ENCODE assay signal across 2 cellular contexts in genomic region chr2:11214770-11215169, GRCh38.
TF ChIP-seq lines count a peak whose summit lies in the region.

No MANE protein-coding gene starts in this region.

TF ChIP-seq in A549, 52 proteins besides CTCF, POLR2A, EP300 and RAD21 (continued from another document):
- TF ChIP-seq PBX3 (IDR thresholded peaks at IDR 0.05), result no peak
- no peak for TF ChIP-seq PHF8 (IDR thresholded peaks at IDR 0.05; ENCODE audit: borderline replicate concordance, low read depth)
- no peak for TF ChIP-seq TP53 (CRISPR knock-in tag; IDR thresholded peaks at IDR 0.05)
- TF ChIP-seq EHF (CRISPR knock-in tag; IDR thresholded peaks at IDR 0.05), result no peak
- TF ChIP-seq FOSL2 (IDR thresholded peaks at IDR 0.05), result no peak
- TF ChIP-seq FOSL2 (CRISPR knock-in tag; IDR thresholded peaks at IDR 0.05), result no peak
- no peak for TF ChIP-seq REST (IDR thresholded peaks at IDR 0.05)
- no peak for TF ChIP-seq TFCP2L1 (CRISPR knock-in tag; IDR thresholded peaks at IDR 0.05)
- no peak for TF ChIP-seq CBX2 (IDR thresholded peaks at IDR 0.05; ENCODE audit: borderline replicate concordance, low read depth)
- TF ChIP-seq GATA3 (IDR thresholded peaks at IDR 0.05; ENCODE audit: borderline replicate concordance), result no peak
- no peak for TF ChIP-seq FOSB (CRISPR knock-in tag; IDR thresholded peaks at IDR 0.05)

TF ChIP-seq in K562, 482 proteins besides CTCF, POLR2A, EP300 and RAD21 (continued from another document):
- TF ChIP-seq, protein P1, sequence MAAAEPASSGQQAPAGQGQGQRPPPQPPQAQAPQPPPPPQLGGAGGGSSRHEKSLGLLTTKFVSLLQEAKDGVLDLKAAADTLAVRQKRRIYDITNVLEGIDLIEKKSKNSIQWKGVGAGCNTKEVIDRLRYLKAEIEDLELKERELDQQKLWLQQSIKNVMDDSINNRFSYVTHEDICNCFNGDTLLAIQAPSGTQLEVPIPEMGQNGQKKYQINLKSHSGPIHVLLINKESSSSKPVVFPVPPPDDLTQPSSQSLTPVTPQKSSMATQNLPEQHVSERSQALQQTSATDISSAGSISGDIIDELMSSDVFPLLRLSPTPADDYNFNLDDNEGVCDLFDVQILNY (CRISPR knock-in tag; IDR thresholded peaks at IDR 0.05), result no peak
- TF ChIP-seq ADNP (tag; IDR thresholded peaks at IDR 0.05) (no peak), TRIM24 (IDR thresholded peaks at IDR 0.05) (no peak), CC2D1A (IDR thresholded peaks at IDR 0.05) (no peak), U2AF2 (optimal IDR thresholded peaks at IDR 0.05; ENCODE audit: low read depth, low read length) (no peak), ARHGAP35 (IDR thresholded peaks at IDR 0.05; ENCODE audit: partially characterized antibody) (no peak), ZC3H8 (IDR thresholded peaks at IDR 0.05) (no peak), CHCHD3 (CRISPR knock-in tag; IDR thresholded peaks at IDR 0.05) (no peak), BRD9 (IDR thresholded peaks at IDR 0.05; ENCODE audit: low read depth, partially characterized antibody) (no peak), SREBF1 (IDR thresholded peaks at IDR 0.05; ENCODE audit: borderline replicate concordance, low read depth, low read length) (no peak), SIX5 (IDR thresholded peaks at IDR 0.05; ENCODE audit: borderline replicate concordance in 1 of 2, insufficient read depth in 1 of 2, low read depth in 1 of 2, low read length in 2 of 2) (no peak), ARNT (IDR thresholded peaks at IDR 0.05) (no peak)
TF ChIP-seq in K562: peak in this region for 0.
